Comparison of ENCODE assay signal across 24 cellular contexts in genomic region chr14:99896371-99896770, GRCh38.
"Had no signal": no experiment of that assay in that cellular context is flagged by ENCODE, and none has a peak within 500 bp of the region (broad histone marks: within the 10 kb centered on the region; RNA-seq: fewer than 3 reads in every experiment).

No MANE protein-coding gene starts in this region.

- H3K27ac Mint-ChIP-seq: naive thymus-derived CD4-positive, alpha-beta T cell; natural killer cell treated with Interleukin-12 subunit alpha and Interleukin-12 subunit beta and Interleukin-15 and Interleukin-18, amount 100 ng/mL, for 72 hours; progenitor cell of endocrine pancreas; stimulated activated memory B cell treated with anti-CD40 and anti-IgM and Interleukin-4, amounts not matched to agents 10 μg/mL and 1 μg/mL and 100 μg/mL, for 72 hours; stimulated activated naive CD8-positive, alpha-beta T cell treated with anti-CD3 and anti-CD28 coated beads, Interleukin-15, amount 100 ng/mL, for 72 hours; type B pancreatic cell had no signal

- H3K4me3 Mint-ChIP-seq: naive thymus-derived CD4-positive, alpha-beta T cell; natural killer cell treated with Interleukin-12 subunit alpha and Interleukin-12 subunit beta and Interleukin-15 and Interleukin-18, amount 100 ng/mL, for 72 hours; stimulated activated memory B cell treated with anti-CD40 and anti-IgM and Interleukin-4, amounts not matched to agents 10 μg/mL and 1 μg/mL and 100 μg/mL, for 72 hours; stimulated activated naive CD8-positive, alpha-beta T cell treated with anti-CD3 and anti-CD28 coated beads, Interleukin-15, amount 100 ng/mL, for 72 hours; type B pancreatic cell had no signal

- FAIRE-seq: keratinocyte, pancreas had no signal

- H3K27me3 Mint-ChIP-seq: progenitor cell of endocrine pancreas, type B pancreatic cell had no signal

- H3K4me2 ChIP-seq: smooth muscle cell had no signal

- H3K4me1 Mint-ChIP-seq: naive thymus-derived CD4-positive, alpha-beta T cell; stimulated activated memory B cell treated with anti-CD40 and anti-IgM and Interleukin-4, amounts not matched to agents 10 μg/mL and 1 μg/mL and 100 μg/mL, for 72 hours; stimulated activated naive CD8-positive, alpha-beta T cell treated with anti-CD3 and anti-CD28 coated beads, Interleukin-15, amount 100 ng/mL, for 72 hours had no signal

- H3K9me3 ChIP-seq: left ventricle myocardium inferior, mucosa of descending colon, pancreas, right atrium auricular region, right lobe of liver, tibial nerve, uterus had no signal

- H3K27ac ChIP-seq: left ventricle myocardium inferior, pancreas, right atrium auricular region, right lobe of liver, tibial nerve, uterus had no signal

- H3K4me1 ChIP-seq: left ventricle myocardium inferior, pancreas, right atrium auricular region, right lobe of liver, tibial nerve, uterus had no signal

- H3K36me3 ChIP-seq: right lobe of liver, uterus had no signal

- H3K27me3 ChIP-seq: pancreas, right atrium auricular region, right lobe of liver, tibial nerve, uterus had no signal

- H3K4me3 ChIP-seq: left ventricle myocardium inferior, lung, mucosa of descending colon, pancreas, right atrium auricular region, right lobe of liver, smooth muscle cell, tibial nerve, uterus had no signal

- DNase-seq: hippocampal formation; left ventricle myocardium inferior; midbrain; mucosa of descending colon; naive thymus-derived CD4-positive, alpha-beta T cell; pancreas; right lobe of liver; stimulated activated CD4-positive, alpha-beta T cell treated with anti-CD3 and anti-CD28 coated beads, Interleukin-1b, Interleukin-23, amount 100 ng/mL, for 48 hours; stimulated activated CD4-positive, alpha-beta T cell treated with anti-CD3 and anti-CD28 coated beads, Interleukin-2, amount 100 ng/mL, for 48 hours; stimulated activated CD4-positive, alpha-beta T cell treated with anti-CD3 and anti-CD28 coated beads, Interleukin-4, amount 100 ng/mL, for 4 hours; stimulated activated CD8-positive, alpha-beta memory T cell treated with anti-CD3 and anti-CD28 coated beads, Interleukin-4, amount 100 ng/mL, for 48 hours; stimulated activated naive CD4-positive, alpha-beta T cell treated with Interleukin-2 at 50 U/mL for 16 hours; stimulated activated naive CD8-positive, alpha-beta T cell treated with anti-CD3 and anti-CD28 coated beads, Interleukin-15, amount 100 ng/mL, for 72 hours; substantia nigra; uterus had no signal

- H3K9me3 Mint-ChIP-seq: natural killer cell treated with Interleukin-12 subunit alpha and Interleukin-12 subunit beta and Interleukin-15 and Interleukin-18, amount 100 ng/mL, for 72 hours; stimulated activated memory B cell treated with anti-CD40 and anti-IgM and Interleukin-4, amounts not matched to agents 10 μg/mL and 1 μg/mL and 100 μg/mL, for 72 hours; stimulated activated naive CD8-positive, alpha-beta T cell treated with anti-CD3 and anti-CD28 coated beads, Interleukin-15, amount 100 ng/mL, for 72 hours; type B pancreatic cell had no signal

- H3K36me3 Mint-ChIP-seq: naive thymus-derived CD4-positive, alpha-beta T cell; natural killer cell treated with Interleukin-12 subunit alpha and Interleukin-12 subunit beta and Interleukin-15 and Interleukin-18, amount 100 ng/mL, for 72 hours; stimulated activated memory B cell treated with anti-CD40 and anti-IgM and Interleukin-4, amounts not matched to agents 10 μg/mL and 1 μg/mL and 100 μg/mL, for 72 hours had no signal
